Comparison of ENCODE assay signal across 16 cellular contexts in the genomic region with DNA sequence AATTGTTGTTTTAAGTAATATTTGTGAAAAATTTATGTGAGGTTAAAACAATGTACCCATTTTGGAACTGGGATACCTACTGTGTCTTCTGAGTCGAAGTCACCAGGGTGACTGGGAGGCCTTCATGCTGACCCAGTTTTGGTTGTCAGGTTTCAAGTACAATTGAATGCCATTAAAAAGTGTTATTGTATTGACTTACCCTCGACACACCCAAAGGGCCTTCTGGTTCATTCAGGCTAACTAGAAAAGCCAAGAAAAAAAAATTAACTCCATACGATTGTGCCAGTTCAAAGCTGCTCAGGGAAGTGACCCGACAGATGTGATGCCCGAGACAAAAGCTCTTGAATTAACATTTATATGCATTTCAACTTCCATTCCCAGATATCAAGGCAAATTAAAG.
"Had no signal": no experiment of that assay in that cellular context is flagged by ENCODE, and none has a peak within 500 bp of the region (broad histone marks: within the 10 kb centered on the region; RNA-seq: fewer than 3 reads in every experiment).

No MANE protein-coding gene starts in this region.

- ATAC-seq: activated CD4-positive, CD25-positive, alpha-beta regulatory T cell treated with anti-CD3 and anti-CD28 coated beads, Interleukin-2, amount 50 U/mL, for 24 hours; activated CD8-positive, alpha-beta T cell treated with anti-CD3 and anti-CD28 coated beads, Interleukin-2, amount 10 ng/mL, durations not matched to agents 7 days and 5 days had no signal

- H3K4me1 ChIP-seq: breast epithelium, Peyer's patch had no signal

- DNase-seq: activated CD4-positive, alpha-beta T cell treated with anti-CD3 and anti-CD28 coated beads for 4 hours; activated CD4-positive, alpha-beta T cell treated with anti-CD3 and anti-CD28 coated beads, Interleukin-2, amount 50 U/mL, for 4 hours; activated CD8-positive, alpha-beta memory T cell treated with anti-CD3 and anti-CD28 coated beads, Interleukin-2, amount 50 U/mL, for 48 hours; activated CD8-positive, alpha-beta T cell treated with anti-CD3 and anti-CD28 coated beads, Interleukin-2, amount 10 ng/mL, durations not matched to agents 7 days and 5 days; activated T-cell treated with anti-CD3 and anti-CD28 coated beads, Interleukin-2, amount 50 U/mL, for 1 hour; aorta; caudate nucleus; KG1; NCI-H1092; NCI-H1930; NCI-H446; NCI-H526; Peyer's patch; SHP77 treated with DMSO at 0.1 percent for 48 hours had no signal

- H3K9me3 ChIP-seq: Peyer's patch had no signal

- H3K27me3 ChIP-seq: breast epithelium, Peyer's patch had no signal

- H3K27ac ChIP-seq: breast epithelium, Peyer's patch had no signal

- H3K4me3 ChIP-seq: breast epithelium, Peyer's patch had no signal

- H3K36me3 ChIP-seq: breast epithelium, Peyer's patch had no signal
